Comparison of ENCODE assay signal across 1 cellular context in the genomic region with DNA sequence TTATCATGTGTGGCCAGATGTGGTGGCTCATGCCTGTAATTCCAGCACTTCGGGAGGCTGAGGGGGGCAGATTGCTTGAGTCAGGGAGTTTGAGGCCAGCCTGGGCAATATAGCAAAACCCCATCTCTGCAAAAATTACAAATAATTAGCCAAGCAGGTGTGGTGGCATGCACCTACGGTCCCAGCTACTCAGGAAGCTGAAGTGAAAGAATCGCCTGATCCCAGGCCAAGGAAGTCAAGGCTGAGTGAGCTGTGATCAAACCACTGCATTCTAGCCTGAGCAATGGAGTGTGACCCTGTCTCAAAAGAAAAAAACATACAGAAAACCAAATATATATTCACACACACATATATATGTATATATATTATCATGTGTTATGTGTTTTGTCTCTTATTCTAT.
TF ChIP-seq lines count a peak whose summit lies in the region.

No MANE protein-coding gene starts in this region.

TF ChIP-seq in GM12878, 131 proteins besides CTCF, POLR2A, EP300 and RAD21 (continued from another document):
- TF ChIP-seq, protein P1, sequence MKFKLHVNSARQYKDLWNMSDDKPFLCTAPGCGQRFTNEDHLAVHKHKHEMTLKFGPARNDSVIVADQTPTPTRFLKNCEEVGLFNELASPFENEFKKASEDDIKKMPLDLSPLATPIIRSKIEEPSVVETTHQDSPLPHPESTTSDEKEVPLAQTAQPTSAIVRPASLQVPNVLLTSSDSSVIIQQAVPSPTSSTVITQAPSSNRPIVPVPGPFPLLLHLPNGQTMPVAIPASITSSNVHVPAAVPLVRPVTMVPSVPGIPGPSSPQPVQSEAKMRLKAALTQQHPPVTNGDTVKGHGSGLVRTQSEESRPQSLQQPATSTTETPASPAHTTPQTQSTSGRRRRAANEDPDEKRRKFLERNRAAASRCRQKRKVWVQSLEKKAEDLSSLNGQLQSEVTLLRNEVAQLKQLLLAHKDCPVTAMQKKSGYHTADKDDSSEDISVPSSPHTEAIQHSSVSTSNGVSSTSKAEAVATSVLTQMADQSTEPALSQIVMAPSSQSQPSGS (IDR thresholded peaks at IDR 0.05; ENCODE audit: low read length), result peak; percentile 39; the same call in 1 of the 2 replicates
- TF ChIP-seq POLR2AphosphoS5 (IDR thresholded peaks at IDR 0.05; ENCODE audit: low read length) (no peak), GATAD2B (conservative IDR thresholded peaks at IDR 0.05; ENCODE audit: low read depth) (no peak), BCL11A (IDR thresholded peaks at IDR 0.05; ENCODE audit: low read depth, low read length) (no peak), IRF4 (IDR thresholded peaks at IDR 0.05; ENCODE audit: low read depth, low read length) (no peak), HDAC6 (IDR thresholded peaks at IDR 0.05; ENCODE audit: unreplicated experiment) (no peak), MTA2 (IDR thresholded peaks at IDR 0.05; ENCODE audit: low read depth) (peak; percentile 58; the same call in 1 of the 2 replicates), ZNF217 (IDR thresholded peaks at IDR 0.05) (no peak), RCOR1 (conservative IDR thresholded peaks at IDR 0.05; ENCODE audit: low read depth, low read length) (no peak), HDGF (IDR thresholded peaks at IDR 0.05) (no peak), MYB (IDR thresholded peaks at IDR 0.05; ENCODE audit: borderline replicate concordance, low read depth, low read length) (no peak), ZBED1 (IDR thresholded peaks at IDR 0.05; ENCODE audit: borderline replicate concordance) (no peak), NFIC (IDR thresholded peaks at IDR 0.05; ENCODE audit: low read depth, low read length) (no peak; the same call in 1 of the 2 replicates), CEBPB (IDR thresholded peaks at IDR 0.05; ENCODE audit: borderline replicate concordance in 1 of 2, low read depth in 2 of 2, low read length in 2 of 2) (no peak), NFXL1 (IDR thresholded peaks at IDR 0.05; ENCODE audit: borderline replicate concordance) (no peak), SP1 (IDR thresholded peaks at IDR 0.05; ENCODE audit: low read depth, low read length) (no peak), EED (IDR thresholded peaks at IDR 0.05; ENCODE audit: low read depth) (peak; percentile 32; the same call in 1 of the 2 replicates), CREM (IDR thresholded peaks at IDR 0.05; ENCODE audit: low read depth) (no peak), DPF2 (IDR thresholded peaks at IDR 0.05) (peak; percentile 47; the same call in 1 of the 2 replicates), SIN3A (IDR thresholded peaks at IDR 0.05; ENCODE audit: low read depth, low read length) (no peak), MYC (IDR thresholded peaks at IDR 0.05; ENCODE audit: insufficient read depth, insufficient read length, insufficient replicate concordance, low read length, severe bottlenecking) (no peak), BHLHE40 (IDR thresholded peaks at IDR 0.05; ENCODE audit: borderline replicate concordance in 1 of 2, low read depth in 2 of 2, low read length in 1 of 2) (no peak)
- TF ChIP-seq, protein P2, sequence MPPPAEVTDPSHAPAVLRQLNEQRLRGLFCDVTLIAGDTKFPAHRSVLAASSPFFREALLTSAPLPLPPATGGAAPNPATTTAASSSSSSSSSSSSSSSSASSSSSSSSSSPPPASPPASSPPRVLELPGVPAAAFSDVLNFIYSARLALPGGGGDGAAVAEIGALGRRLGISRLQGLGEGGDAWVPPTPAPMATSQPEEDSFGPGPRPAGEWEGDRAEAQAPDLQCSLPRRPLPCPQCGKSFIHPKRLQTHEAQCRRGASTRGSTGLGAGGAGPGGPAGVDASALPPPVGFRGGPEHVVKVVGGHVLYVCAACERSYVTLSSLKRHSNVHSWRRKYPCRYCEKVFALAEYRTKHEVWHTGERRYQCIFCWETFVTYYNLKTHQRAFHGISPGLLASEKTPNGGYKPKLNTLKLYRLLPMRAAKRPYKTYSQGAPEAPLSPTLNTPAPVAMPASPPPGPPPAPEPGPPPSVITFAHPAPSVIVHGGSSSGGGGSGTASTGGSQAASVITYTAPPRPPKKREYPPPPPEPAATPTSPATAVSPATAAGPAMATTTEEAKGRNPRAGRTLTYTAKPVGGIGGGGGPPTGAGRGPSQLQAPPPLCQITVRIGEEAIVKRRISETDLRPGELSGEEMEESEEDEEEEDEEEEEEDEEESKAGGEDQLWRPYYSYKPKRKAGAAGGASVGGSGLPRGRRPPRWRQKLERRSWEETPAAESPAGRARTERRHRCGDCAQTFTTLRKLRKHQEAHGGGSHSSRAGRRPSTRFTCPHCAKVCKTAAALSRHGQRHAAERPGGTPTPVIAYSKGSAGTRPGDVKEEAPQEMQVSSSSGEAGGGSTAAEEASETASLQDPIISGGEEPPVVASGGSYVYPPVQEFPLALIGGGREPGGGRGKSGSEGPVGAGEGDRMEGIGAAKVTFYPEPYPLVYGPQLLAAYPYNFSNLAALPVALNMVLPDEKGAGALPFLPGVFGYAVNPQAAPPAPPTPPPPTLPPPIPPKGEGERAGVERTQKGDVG (CRISPR knock-in tag; IDR thresholded peaks at IDR 0.05), result no peak
- TF ChIP-seq, protein P3, sequence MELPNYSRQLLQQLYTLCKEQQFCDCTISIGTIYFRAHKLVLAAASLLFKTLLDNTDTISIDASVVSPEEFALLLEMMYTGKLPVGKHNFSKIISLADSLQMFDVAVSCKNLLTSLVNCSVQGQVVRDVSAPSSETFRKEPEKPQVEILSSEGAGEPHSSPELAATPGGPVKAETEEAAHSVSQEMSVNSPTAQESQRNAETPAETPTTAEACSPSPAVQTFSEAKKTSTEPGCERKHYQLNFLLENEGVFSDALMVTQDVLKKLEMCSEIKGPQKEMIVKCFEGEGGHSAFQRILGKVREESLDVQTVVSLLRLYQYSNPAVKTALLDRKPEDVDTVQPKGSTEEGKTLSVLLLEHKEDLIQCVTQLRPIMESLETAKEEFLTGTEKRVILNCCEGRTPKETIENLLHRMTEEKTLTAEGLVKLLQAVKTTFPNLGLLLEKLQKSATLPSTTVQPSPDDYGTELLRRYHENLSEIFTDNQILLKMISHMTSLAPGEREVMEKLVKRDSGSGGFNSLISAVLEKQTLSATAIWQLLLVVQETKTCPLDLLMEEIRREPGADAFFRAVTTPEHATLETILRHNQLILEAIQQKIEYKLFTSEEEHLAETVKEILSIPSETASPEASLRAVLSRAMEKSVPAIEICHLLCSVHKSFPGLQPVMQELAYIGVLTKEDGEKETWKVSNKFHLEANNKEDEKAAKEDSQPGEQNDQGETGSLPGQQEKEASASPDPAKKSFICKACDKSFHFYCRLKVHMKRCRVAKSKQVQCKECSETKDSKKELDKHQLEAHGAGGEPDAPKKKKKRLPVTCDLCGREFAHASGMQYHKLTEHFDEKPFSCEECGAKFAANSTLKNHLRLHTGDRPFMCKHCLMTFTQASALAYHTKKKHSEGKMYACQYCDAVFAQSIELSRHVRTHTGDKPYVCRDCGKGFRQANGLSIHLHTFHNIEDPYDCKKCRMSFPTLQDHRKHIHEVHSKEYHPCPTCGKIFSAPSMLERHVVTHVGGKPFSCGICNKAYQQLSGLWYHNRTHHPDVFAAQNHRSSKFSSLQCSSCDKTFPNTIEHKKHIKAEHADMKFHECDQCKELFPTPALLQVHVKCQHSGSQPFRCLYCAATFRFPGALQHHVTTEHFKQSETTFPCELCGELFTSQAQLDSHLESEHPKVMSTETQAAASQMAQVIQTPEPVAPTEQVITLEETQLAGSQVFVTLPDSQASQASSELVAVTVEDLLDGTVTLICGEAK (IDR thresholded peaks at IDR 0.05; ENCODE audit: borderline replicate concordance), result no peak
- TF ChIP-seq, protein P4, sequence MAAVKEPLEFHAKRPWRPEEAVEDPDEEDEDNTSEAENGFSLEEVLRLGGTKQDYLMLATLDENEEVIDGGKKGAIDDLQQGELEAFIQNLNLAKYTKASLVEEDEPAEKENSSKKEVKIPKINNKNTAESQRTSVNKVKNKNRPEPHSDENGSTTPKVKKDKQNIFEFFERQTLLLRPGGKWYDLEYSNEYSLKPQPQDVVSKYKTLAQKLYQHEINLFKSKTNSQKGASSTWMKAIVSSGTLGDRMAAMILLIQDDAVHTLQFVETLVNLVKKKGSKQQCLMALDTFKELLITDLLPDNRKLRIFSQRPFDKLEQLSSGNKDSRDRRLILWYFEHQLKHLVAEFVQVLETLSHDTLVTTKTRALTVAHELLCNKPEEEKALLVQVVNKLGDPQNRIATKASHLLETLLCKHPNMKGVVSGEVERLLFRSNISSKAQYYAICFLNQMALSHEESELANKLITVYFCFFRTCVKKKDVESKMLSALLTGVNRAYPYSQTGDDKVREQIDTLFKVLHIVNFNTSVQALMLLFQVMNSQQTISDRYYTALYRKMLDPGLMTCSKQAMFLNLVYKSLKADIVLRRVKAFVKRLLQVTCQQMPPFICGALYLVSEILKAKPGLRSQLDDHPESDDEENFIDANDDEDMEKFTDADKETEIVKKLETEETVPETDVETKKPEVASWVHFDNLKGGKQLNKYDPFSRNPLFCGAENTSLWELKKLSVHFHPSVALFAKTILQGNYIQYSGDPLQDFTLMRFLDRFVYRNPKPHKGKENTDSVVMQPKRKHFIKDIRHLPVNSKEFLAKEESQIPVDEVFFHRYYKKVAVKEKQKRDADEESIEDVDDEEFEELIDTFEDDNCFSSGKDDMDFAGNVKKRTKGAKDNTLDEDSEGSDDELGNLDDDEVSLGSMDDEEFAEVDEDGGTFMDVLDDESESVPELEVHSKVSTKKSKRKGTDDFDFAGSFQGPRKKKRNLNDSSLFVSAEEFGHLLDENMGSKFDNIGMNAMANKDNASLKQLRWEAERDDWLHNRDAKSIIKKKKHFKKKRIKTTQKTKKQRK (IDR thresholded peaks at IDR 0.05; ENCODE audit: low read depth, low read length), result no peak
- TF ChIP-seq, protein P5, sequence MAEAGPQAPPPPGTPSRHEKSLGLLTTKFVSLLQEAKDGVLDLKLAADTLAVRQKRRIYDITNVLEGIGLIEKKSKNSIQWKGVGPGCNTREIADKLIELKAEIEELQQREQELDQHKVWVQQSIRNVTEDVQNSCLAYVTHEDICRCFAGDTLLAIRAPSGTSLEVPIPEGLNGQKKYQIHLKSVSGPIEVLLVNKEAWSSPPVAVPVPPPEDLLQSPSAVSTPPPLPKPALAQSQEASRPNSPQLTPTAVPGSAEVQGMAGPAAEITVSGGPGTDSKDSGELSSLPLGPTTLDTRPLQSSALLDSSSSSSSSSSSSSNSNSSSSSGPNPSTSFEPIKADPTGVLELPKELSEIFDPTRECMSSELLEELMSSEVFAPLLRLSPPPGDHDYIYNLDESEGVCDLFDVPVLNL (IDR thresholded peaks at IDR 0.05; ENCODE audit: low read depth, low read length), result no peak
- TF ChIP-seq, protein P6, sequence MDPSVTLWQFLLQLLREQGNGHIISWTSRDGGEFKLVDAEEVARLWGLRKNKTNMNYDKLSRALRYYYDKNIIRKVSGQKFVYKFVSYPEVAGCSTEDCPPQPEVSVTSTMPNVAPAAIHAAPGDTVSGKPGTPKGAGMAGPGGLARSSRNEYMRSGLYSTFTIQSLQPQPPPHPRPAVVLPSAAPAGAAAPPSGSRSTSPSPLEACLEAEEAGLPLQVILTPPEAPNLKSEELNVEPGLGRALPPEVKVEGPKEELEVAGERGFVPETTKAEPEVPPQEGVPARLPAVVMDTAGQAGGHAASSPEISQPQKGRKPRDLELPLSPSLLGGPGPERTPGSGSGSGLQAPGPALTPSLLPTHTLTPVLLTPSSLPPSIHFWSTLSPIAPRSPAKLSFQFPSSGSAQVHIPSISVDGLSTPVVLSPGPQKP (IDR thresholded peaks at IDR 0.05; ENCODE audit: low read depth, low read length), result no peak
- TF ChIP-seq, protein P7, sequence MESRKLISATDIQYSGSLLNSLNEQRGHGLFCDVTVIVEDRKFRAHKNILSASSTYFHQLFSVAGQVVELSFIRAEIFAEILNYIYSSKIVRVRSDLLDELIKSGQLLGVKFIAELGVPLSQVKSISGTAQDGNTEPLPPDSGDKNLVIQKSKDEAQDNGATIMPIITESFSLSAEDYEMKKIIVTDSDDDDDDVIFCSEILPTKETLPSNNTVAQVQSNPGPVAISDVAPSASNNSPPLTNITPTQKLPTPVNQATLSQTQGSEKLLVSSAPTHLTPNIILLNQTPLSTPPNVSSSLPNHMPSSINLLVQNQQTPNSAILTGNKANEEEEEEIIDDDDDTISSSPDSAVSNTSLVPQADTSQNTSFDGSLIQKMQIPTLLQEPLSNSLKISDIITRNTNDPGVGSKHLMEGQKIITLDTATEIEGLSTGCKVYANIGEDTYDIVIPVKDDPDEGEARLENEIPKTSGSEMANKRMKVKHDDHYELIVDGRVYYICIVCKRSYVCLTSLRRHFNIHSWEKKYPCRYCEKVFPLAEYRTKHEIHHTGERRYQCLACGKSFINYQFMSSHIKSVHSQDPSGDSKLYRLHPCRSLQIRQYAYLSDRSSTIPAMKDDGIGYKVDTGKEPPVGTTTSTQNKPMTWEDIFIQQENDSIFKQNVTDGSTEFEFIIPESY (IDR thresholded peaks at IDR 0.05), result no peak
- TF ChIP-seq, protein P8, sequence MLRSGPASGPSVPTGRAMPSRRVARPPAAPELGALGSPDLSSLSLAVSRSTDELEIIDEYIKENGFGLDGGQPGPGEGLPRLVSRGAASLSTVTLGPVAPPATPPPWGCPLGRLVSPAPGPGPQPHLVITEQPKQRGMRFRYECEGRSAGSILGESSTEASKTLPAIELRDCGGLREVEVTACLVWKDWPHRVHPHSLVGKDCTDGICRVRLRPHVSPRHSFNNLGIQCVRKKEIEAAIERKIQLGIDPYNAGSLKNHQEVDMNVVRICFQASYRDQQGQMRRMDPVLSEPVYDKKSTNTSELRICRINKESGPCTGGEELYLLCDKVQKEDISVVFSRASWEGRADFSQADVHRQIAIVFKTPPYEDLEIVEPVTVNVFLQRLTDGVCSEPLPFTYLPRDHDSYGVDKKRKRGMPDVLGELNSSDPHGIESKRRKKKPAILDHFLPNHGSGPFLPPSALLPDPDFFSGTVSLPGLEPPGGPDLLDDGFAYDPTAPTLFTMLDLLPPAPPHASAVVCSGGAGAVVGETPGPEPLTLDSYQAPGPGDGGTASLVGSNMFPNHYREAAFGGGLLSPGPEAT (IDR thresholded peaks at IDR 0.05; ENCODE audit: low read depth), result peak; percentile 53
- TF ChIP-seq, protein P9, sequence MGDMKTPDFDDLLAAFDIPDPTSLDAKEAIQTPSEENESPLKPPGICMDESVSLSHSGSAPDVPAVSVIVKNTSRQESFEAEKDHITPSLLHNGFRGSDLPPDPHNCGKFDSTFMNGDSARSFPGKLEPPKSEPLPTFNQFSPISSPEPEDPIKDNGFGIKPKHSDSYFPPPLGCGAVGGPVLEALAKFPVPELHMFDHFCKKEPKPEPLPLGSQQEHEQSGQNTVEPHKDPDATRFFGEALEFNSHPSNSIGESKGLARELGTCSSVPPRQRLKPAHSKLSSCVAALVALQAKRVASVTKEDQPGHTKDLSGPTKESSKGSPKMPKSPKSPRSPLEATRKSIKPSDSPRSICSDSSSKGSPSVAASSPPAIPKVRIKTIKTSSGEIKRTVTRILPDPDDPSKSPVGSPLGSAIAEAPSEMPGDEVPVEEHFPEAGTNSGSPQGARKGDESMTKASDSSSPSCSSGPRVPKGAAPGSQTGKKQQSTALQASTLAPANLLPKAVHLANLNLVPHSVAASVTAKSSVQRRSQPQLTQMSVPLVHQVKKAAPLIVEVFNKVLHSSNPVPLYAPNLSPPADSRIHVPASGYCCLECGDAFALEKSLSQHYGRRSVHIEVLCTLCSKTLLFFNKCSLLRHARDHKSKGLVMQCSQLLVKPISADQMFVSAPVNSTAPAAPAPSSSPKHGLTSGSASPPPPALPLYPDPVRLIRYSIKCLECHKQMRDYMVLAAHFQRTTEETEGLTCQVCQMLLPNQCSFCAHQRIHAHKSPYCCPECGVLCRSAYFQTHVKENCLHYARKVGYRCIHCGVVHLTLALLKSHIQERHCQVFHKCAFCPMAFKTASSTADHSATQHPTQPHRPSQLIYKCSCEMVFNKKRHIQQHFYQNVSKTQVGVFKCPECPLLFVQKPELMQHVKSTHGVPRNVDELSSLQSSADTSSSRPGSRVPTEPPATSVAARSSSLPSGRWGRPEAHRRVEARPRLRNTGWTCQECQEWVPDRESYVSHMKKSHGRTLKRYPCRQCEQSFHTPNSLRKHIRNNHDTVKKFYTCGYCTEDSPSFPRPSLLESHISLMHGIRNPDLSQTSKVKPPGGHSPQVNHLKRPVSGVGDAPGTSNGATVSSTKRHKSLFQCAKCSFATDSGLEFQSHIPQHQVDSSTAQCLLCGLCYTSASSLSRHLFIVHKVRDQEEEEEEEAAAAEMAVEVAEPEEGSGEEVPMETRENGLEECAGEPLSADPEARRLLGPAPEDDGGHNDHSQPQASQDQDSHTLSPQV (IDR thresholded peaks at IDR 0.05), result no peak
